Comparison of ENCODE assay signal across 26 cellular contexts in the genomic region with DNA sequence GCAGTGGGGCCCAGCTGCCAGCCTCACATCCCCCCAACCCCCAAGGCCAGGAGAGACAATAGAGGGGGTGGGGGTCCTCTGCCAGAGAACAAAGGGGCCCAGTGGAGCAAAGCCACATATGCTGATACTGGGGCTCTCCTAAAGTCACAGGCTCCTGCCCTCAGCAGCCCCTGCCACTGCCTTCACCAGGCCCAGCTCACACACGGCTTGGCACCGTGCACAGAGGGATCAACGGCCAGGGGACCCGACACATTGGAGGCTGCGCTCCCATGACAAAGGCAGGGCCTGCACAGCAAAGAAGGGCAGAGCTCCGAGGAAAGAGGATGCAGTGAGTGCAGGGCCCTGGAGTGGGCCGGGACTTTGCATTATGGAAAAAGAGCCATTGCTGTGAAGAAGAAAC.
A peak's percentile ranks its signal among the peaks of the same experiment; 100 is the strongest.
DNase-seq lines count a peak whose midpoint lies in the region; ATAC-seq and TF ChIP-seq lines count a peak whose summit lies in the region.
"Had no signal": no experiment of that assay in that cellular context is flagged by ENCODE, and none has a peak within 500 bp of the region (broad histone marks: within the 10 kb centered on the region; RNA-seq: fewer than 3 reads in every experiment).

No MANE protein-coding gene starts in this region.

- peaks cover 4% of the 10 kb centered on the region for H3K9me3 Mint-ChIP-seq in stimulated activated effector memory CD8-positive, alpha-beta T cell treated with anti-CD3 and anti-CD28 coated beads, Interleukin-12 subunit alpha, Interleukin-12 subunit beta, amount 100 ng/mL, for 72 hours
- peaks cover 2 to 11% (median 7%) of the 10 kb centered on the region in 7 donors for H3K9me3 Mint-ChIP-seq in CD14-positive monocyte
- H3K9me3 Mint-ChIP-seq: activated naive CD4-positive, alpha-beta T cell treated with anti-CD3 and anti-CD28 coated beads, Interleukin-2, amount 50 U/mL, for 24 hours; activated T-helper 17 cell treated with anti-CD3 and anti-CD28 coated beads, Interleukin-2, amount 50 U/mL, for 72 hours had no signal

- H3K36me3 ChIP-seq in heart left ventricle (peaks cover 0 to 54% (median 34%) of the 10 kb centered on the region in 9 donors), ectodermal cell (ENCODE audit: control insufficient read depth, insufficient read depth, low read length) (peaks cover 5% of the 10 kb centered on the region), right lobe of liver (peaks cover 0 to 15% (median 0%) of the 10 kb centered on the region in 4 donors)

- H3K36me3 Mint-ChIP-seq in stimulated activated effector memory CD8-positive, alpha-beta T cell treated with anti-CD3 and anti-CD28 coated beads, Interleukin-12 subunit alpha, Interleukin-12 subunit beta, amount 100 ng/mL, for 72 hours = peaks cover 21% of the 10 kb centered on the region
- peaks cover 52 to 65% of the 10 kb centered on the region in 2 donors for H3K36me3 Mint-ChIP-seq in CD14-positive monocyte
- H3K36me3 Mint-ChIP-seq: natural killer cell had no signal

- H3K27me3 ChIP-seq in heart left ventricle = no peaks in the 10 kb centered on the region
- no peaks in the 10 kb centered on the region for H3K27me3 ChIP-seq in ectodermal cell (ENCODE audit: control insufficient read depth, insufficient read depth, low read length, poor library complexity, severe bottlenecking)
- H3K27me3 ChIP-seq in right lobe of liver = no peaks in the 10 kb centered on the region

- peaks cover 7% of the 10 kb centered on the region for H3K4me1 Mint-ChIP-seq in stimulated activated effector memory CD8-positive, alpha-beta T cell treated with anti-CD3 and anti-CD28 coated beads, Interleukin-12 subunit alpha, Interleukin-12 subunit beta, amount 100 ng/mL, for 72 hours
- no peaks in the 10 kb centered on the region for H3K4me1 Mint-ChIP-seq in CD14-positive monocyte
- H3K4me1 Mint-ChIP-seq: activated CD4-positive, alpha-beta T cell treated with anti-CD3 and anti-CD28 coated beads for 36 hours; activated naive CD4-positive, alpha-beta T cell treated with anti-CD3 and anti-CD28 coated beads, Interleukin-2, amount 50 U/mL, for 24 hours; activated T-helper 17 cell treated with anti-CD3 and anti-CD28 coated beads, Interleukin-2, amount 50 U/mL, for 72 hours; CD4-positive, alpha-beta memory T cell; stimulated activated naive CD8-positive, alpha-beta T cell treated with anti-CD3 and anti-CD28 coated beads, Interleukin-15, amount 100 ng/mL, for 72 hours had no signal

- peak overlapping the region in 9 of 12 donors; percentile 37 to 83 (median 76) for H3K27ac ChIP-seq in heart left ventricle
- H3K27ac ChIP-seq in ectodermal cell (ENCODE audit: insufficient read depth, low read depth, low read length, poor library complexity, severe bottlenecking) = peak overlapping the region; percentile 31
- H3K27ac ChIP-seq in right lobe of liver = peak overlapping the region; percentile 36 to 54 (median 45)
- H3K27ac ChIP-seq: epithelial cell of prostate, thoracic aorta had no signal

- TF ChIP-seq POLR2A in heart left ventricle (IDR thresholded peaks at IDR 0.05) (no peak), right lobe of liver (IDR thresholded peaks at IDR 0.05) (no peak)

- DNase-seq in heart left ventricle = no peak
- DNase-seq in left ventricle myocardium superior = no peak
- DNase-seq in right lobe of liver = no peak
- no peak for DNase-seq in stimulated activated effector memory CD8-positive, alpha-beta T cell treated with anti-CD3 and anti-CD28 coated beads, Interleukin-12 subunit alpha, Interleukin-12 subunit beta, amount 100 ng/mL, for 72 hours (ENCODE audit: low spot score in 2 of 2)
- no peak for DNase-seq in CD14-positive monocyte (ENCODE audit: low spot score)
- no peak for DNase-seq in HCEC 1CT
- DNase-seq: activated CD4-positive, alpha-beta T cell treated with anti-CD3 and anti-CD28 coated beads for 36 hours; AML-193; amniotic stem cell; effector CD4-positive, alpha-beta T cell; GOT3; islet precursor cell; MM.1S; natural killer cell; NCI-H1930; NCI-H526 treated with DMSO at 0.1 percent for 48 hours; SHP77; stimulated activated CD4-positive, alpha-beta T cell treated with anti-CD3 and anti-CD28 coated beads, Interleukin-2, amount 100 ng/mL, for 24 hours; stimulated activated naive CD8-positive, alpha-beta T cell treated with anti-CD3 and anti-CD28 coated beads, Interleukin-15, amount 100 ng/mL, for 72 hours had no signal

- 54 to 79% (median 67%) methylated on average over 7 of the region's 7 CpGs for whole genome bisulfite sequencing in heart left ventricle, 4 donors
- 60 to 70% methylated on average over 7 of the region's 7 CpGs for WGBS in ectodermal cell, 2 experiments
- 74% methylated on average over 7 of the region's 7 CpGs for WGBS in right lobe of liver (ENCODE audit: insufficient coverage, low coverage, low lambda C conversion rate, missing lambda C conversion rate)

- peaks cover 2 to 5% (median 3%) of the 10 kb centered on the region in 3 donors for H3K27me3 Mint-ChIP-seq in CD14-positive monocyte (ENCODE audit: low read depth in 3 of 3)
- H3K27me3 Mint-ChIP-seq: activated CD4-positive, alpha-beta T cell treated with anti-CD3 and anti-CD28 coated beads for 36 hours; activated naive CD4-positive, alpha-beta T cell treated with anti-CD3 and anti-CD28 coated beads, Interleukin-2, amount 50 U/mL, for 24 hours; activated T-helper 17 cell treated with anti-CD3 and anti-CD28 coated beads, Interleukin-2, amount 50 U/mL, for 72 hours; CD4-positive, alpha-beta memory T cell; stimulated activated naive CD8-positive, alpha-beta T cell treated with anti-CD3 and anti-CD28 coated beads, Interleukin-15, amount 100 ng/mL, for 72 hours had no signal

- H3K4me3 ChIP-seq in heart left ventricle (no peak overlapping the region), ectodermal cell (ENCODE audit: insufficient read depth, low read depth, low read length) (no peak overlapping the region), right lobe of liver (no peak overlapping the region)
- H3K4me3 ChIP-seq: thoracic aorta had no signal

- H3K27ac Mint-ChIP-seq in stimulated activated effector memory CD8-positive, alpha-beta T cell treated with anti-CD3 and anti-CD28 coated beads, Interleukin-12 subunit alpha, Interleukin-12 subunit beta, amount 100 ng/mL, for 72 hours = peak overlapping the region; percentile 77
- no peak overlapping the region for H3K27ac Mint-ChIP-seq in CD14-positive monocyte
- H3K27ac Mint-ChIP-seq: activated CD4-positive, alpha-beta T cell treated with anti-CD3 and anti-CD28 coated beads for 36 hours; activated naive CD4-positive, alpha-beta T cell treated with anti-CD3 and anti-CD28 coated beads, Interleukin-2, amount 50 U/mL, for 24 hours; activated T-helper 17 cell treated with anti-CD3 and anti-CD28 coated beads, Interleukin-2, amount 50 U/mL, for 72 hours; natural killer cell had no signal

- TF ChIP-seq CTCF in heart left ventricle (IDR thresholded peaks at IDR 0.05) = no peak
- TF ChIP-seq CTCF in right lobe of liver (IDR thresholded peaks at IDR 0.05) = no peak
- TF ChIP-seq CTCF in CD14-positive monocyte (IDR thresholded peaks at IDR 0.05) = no peak

- ATAC-seq in heart left ventricle = peak in 2 of 4 donors; percentile 1 to 7
- ATAC-seq in left ventricle myocardium superior = no peak
- peak in 3 of 4 donors; percentile 7 to 51 (median 11) for ATAC-seq in right lobe of liver
- no peak for ATAC-seq in stimulated activated effector memory CD8-positive, alpha-beta T cell treated with anti-CD3 and anti-CD28 coated beads, Interleukin-12 subunit alpha, Interleukin-12 subunit beta, amount 100 ng/mL, for 72 hours
- no peak for ATAC-seq in GM21423 (IDR thresholded peaks at IDR 0.05; ENCODE audit: unreplicated experiment)
- ATAC-seq: activated CD4-positive, alpha-beta T cell treated with anti-CD3 and anti-CD28 coated beads for 36 hours; activated T-helper 17 cell treated with anti-CD3 and anti-CD28 coated beads, Interleukin-2, amount 50 U/mL, for 72 hours; natural killer cell; stimulated activated naive CD8-positive, alpha-beta T cell treated with anti-CD3 and anti-CD28 coated beads, Interleukin-15, amount 100 ng/mL, for 72 hours had no signal

- no peaks in the 10 kb centered on the region for H3K9me3 ChIP-seq in heart left ventricle
- H3K9me3 ChIP-seq in ectodermal cell (ENCODE audit: control insufficient read depth, low read length) = no peaks in the 10 kb centered on the region
- H3K9me3 ChIP-seq in right lobe of liver = no peaks in the 10 kb centered on the region
- H3K9me3 ChIP-seq: thoracic aorta had no signal

- no peak overlapping the region for H3K4me3 Mint-ChIP-seq in stimulated activated effector memory CD8-positive, alpha-beta T cell treated with anti-CD3 and anti-CD28 coated beads, Interleukin-12 subunit alpha, Interleukin-12 subunit beta, amount 100 ng/mL, for 72 hours
- H3K4me3 Mint-ChIP-seq in CD14-positive monocyte = no peak overlapping the region
- H3K4me3 Mint-ChIP-seq: activated CD4-positive, alpha-beta T cell treated with anti-CD3 and anti-CD28 coated beads for 36 hours; activated naive CD4-positive, alpha-beta T cell treated with anti-CD3 and anti-CD28 coated beads, Interleukin-2, amount 50 U/mL, for 24 hours; activated T-helper 17 cell treated with anti-CD3 and anti-CD28 coated beads, Interleukin-2, amount 50 U/mL, for 72 hours; CD4-positive, alpha-beta memory T cell; natural killer cell; stimulated activated naive CD8-positive, alpha-beta T cell treated with anti-CD3 and anti-CD28 coated beads, Interleukin-15, amount 100 ng/mL, for 72 hours had no signal

- H3K4me1 ChIP-seq in heart left ventricle (peaks cover 0 to 25% (median 8%) of the 10 kb centered on the region in 12 donors), ectodermal cell (ENCODE audit: control insufficient read depth, insufficient read depth, low read length) (peaks cover 32% of the 10 kb centered on the region), right lobe of liver (peaks cover 0 to 21% (median 10%) of the 10 kb centered on the region in 4 donors)

- intact Hi-C loops in heart left ventricle (cut with DNase I) (no loop called here), left ventricle myocardium superior (cut with micrococcal nuclease) (no loop called here), right lobe of liver (cut with DNase I) (no loop called here), CD14-positive monocyte (cut with micrococcal nuclease) (no loop called here)

Comparison
In these comparisons a context has a peak if more than half of its experiments do, and no peak if none do; other contexts are left out.
1. ATAC-seq: peak in right lobe of liver (3 of 4); none in left ventricle myocardium superior (single experiment), stimulated activated effector memory CD8-positive, alpha-beta T cell treated with anti-CD3 and anti-CD28 coated beads, Interleukin-12 subunit alpha, Interleukin-12 subunit beta, amount 100 ng/mL, for 72 hours (single experiment) and GM21423 (single experiment).
2. Peak in every context shown above with its lines, with median percentiles within 50 percentile points of each other: H3K27ac ChIP-seq.